8 cellular contexts compared by ENCODE assay signal in genomic region chr20:4814696-4815252, GRCh38. TPM values are rescaled to one million over a fixed set of nuclear protein-coding genes. Genes with fewer than 3 reads are reported as not detected.
DNase-seq lines count a peak whose midpoint lies in the region; ATAC-seq lines count a peak whose summit lies in the region.

No MANE protein-coding gene starts in this region.

- H3K27me3 Mint-ChIP-seq in activated CD8-positive, alpha-beta memory T cell treated with anti-CD3 and anti-CD28 coated beads, Interleukin-2, amount 10 ng/mL, durations not matched to agents 7 days and 5 days: no peaks in the 10 kb centered on the region

- H3K9me3 Mint-ChIP-seq in activated CD8-positive, alpha-beta memory T cell treated with anti-CD3 and anti-CD28 coated beads, Interleukin-2, amount 10 ng/mL, durations not matched to agents 7 days and 5 days (ENCODE audit: low read depth): no peaks in the 10 kb centered on the region

- H3K36me3 Mint-ChIP-seq in activated CD8-positive, alpha-beta memory T cell treated with anti-CD3 and anti-CD28 coated beads, Interleukin-2, amount 10 ng/mL, durations not matched to agents 7 days and 5 days: peaks cover 40% of the 10 kb centered on the region

- intact Hi-C loops in left cardiac atrium (cut with DNase I): no loop called here

- CTCF ChIA-PET in activated CD8-positive, alpha-beta memory T cell treated with anti-CD3 and anti-CD28 coated beads, Interleukin-2, amount 10 ng/mL, durations not matched to agents 7 days and 5 days (lab: Charles Lee): interaction anchor here (0.9 to 2.2 kb wide), 13 partner anchors 11 to 312 kb away, joined by 3 to 8 read pairs (median 4); partner anchors contain the start of gene CDS2

- DNase-seq in AML-193 (lab: John Stamatoyannopoulos, UW) (peak; percentile 67 to 72), left cardiac atrium (peak; percentile 44), iPS-NIHi7 (ENCODE audit: extremely low spot score) (no peak), NCI-H1105 (lab: John Stamatoyannopoulos, UW) (no peak)
- peak; percentile 79 for DNase-seq in activated CD8-positive, alpha-beta memory T cell treated with anti-CD3 and anti-CD28 coated beads, Interleukin-2, amount 10 ng/mL, durations not matched to agents 7 days and 5 days
- peak; percentile 46 to 58 (median 50) for DNase-seq in stimulated activated CD4-positive, alpha-beta T cell treated with anti-CD3 and anti-CD28 coated beads, TNF-alpha, amount 100 ng/mL, for 24 hours (ENCODE audit: low read depth in 3 of 3)

- H3K27ac Mint-ChIP-seq in activated CD8-positive, alpha-beta memory T cell treated with anti-CD3 and anti-CD28 coated beads, Interleukin-2, amount 10 ng/mL, durations not matched to agents 7 days and 5 days: peak overlapping the region; percentile 99

- peaks cover 72% of the 10 kb centered on the region for H3K4me1 Mint-ChIP-seq in activated CD8-positive, alpha-beta memory T cell treated with anti-CD3 and anti-CD28 coated beads, Interleukin-2, amount 10 ng/mL, durations not matched to agents 7 days and 5 days

- peak; percentile 48 for ATAC-seq in GM19463 (IDR thresholded peaks at IDR 0.05; ENCODE audit: unreplicated experiment)
- peak; percentile 43 for ATAC-seq in HG03565 (IDR thresholded peaks at IDR 0.05; ENCODE audit: unreplicated experiment)
- ATAC-seq in activated CD8-positive, alpha-beta memory T cell treated with anti-CD3 and anti-CD28 coated beads, Interleukin-2, amount 10 ng/mL, durations not matched to agents 7 days and 5 days: peak; percentile 47
- ATAC-seq in left cardiac atrium: peak; percentile 38 to 48

- H3K4me3 Mint-ChIP-seq in activated CD8-positive, alpha-beta memory T cell treated with anti-CD3 and anti-CD28 coated beads, Interleukin-2, amount 10 ng/mL, durations not matched to agents 7 days and 5 days: peak overlapping the region; percentile 89

RNA-seq across cellular contexts. Expression of gene RASSF2, which starts 8.6 kb away (rescaled TPM):
- total RNA-seq in activated CD8-positive, alpha-beta memory T cell treated with anti-CD3 and anti-CD28 coated beads, Interleukin-2, amount 10 ng/mL, durations not matched to agents 7 days and 5 days: 10 to 100 TPM; 43.2 to 46.7 TPM
- total RNA-seq in left cardiac atrium: 1 to 10 TPM; 7.5 to 9.7 TPM

Comparison
In these comparisons a context has a peak if more than half of its experiments do, and no peak if none do; other contexts are left out.
1. DNase-seq: peak in AML-193 (2 of 2), activated CD8-positive, alpha-beta memory T cell treated with anti-CD3 and anti-CD28 coated beads, Interleukin-2, amount 10 ng/mL, durations not matched to agents 7 days and 5 days (single experiment), left cardiac atrium (single experiment) and stimulated activated CD4-positive, alpha-beta T cell treated with anti-CD3 and anti-CD28 coated beads, TNF-alpha, amount 100 ng/mL, for 24 hours (3 of 3); none in iPS-NIHi7 (single experiment) and NCI-H1105 (single experiment).
2. RNA of gene RASSF2, which starts 8.6 kb away (total RNA-seq): 43.2 to 46.7 TPM in activated CD8-positive, alpha-beta memory T cell treated with anti-CD3 and anti-CD28 coated beads, Interleukin-2, amount 10 ng/mL, durations not matched to agents 7 days and 5 days; 7.5 to 9.7 TPM in left cardiac atrium; every median in the first group is over 4 times any median in the second.
3. Peak in every context shown above with its lines, with median percentiles within 50 percentile points of each other: ATAC-seq.